ENCODE assay signal across 8 cellular contexts in genomic region chr13:19632915-19633339, GRCh38. TPM values are rescaled to one million over a fixed set of nuclear protein-coding genes. Genes with fewer than 3 reads are reported as not detected.
DNase-seq lines count a peak whose midpoint lies in the region; ATAC-seq lines count a peak whose summit lies in the region.

No MANE protein-coding gene starts in this region.

- peaks cover 27% of the 10 kb centered on the region for H3K4me1 Mint-ChIP-seq in T-helper 17 cell
- peaks cover 31% of the 10 kb centered on the region for H3K4me1 Mint-ChIP-seq in stimulated activated effector memory CD8-positive, alpha-beta T cell treated with anti-CD3 and anti-CD28 coated beads, Interleukin-12 subunit alpha, Interleukin-12 subunit beta, amount 100 ng/mL, for 72 hours

- H3K27me3 ChIP-seq in right cardiac atrium (ENCODE audit: control insufficient read depth, insufficient read depth), result no peaks in the 10 kb centered on the region

- H3K36me3 Mint-ChIP-seq in T-helper 17 cell (ENCODE audit: low read depth), result peaks cover 7% of the 10 kb centered on the region
- peaks cover 25% of the 10 kb centered on the region for H3K36me3 Mint-ChIP-seq in stimulated activated effector memory CD8-positive, alpha-beta T cell treated with anti-CD3 and anti-CD28 coated beads, Interleukin-12 subunit alpha, Interleukin-12 subunit beta, amount 100 ng/mL, for 72 hours

- peak overlapping the region; percentile 100 for H3K27ac Mint-ChIP-seq in T-helper 17 cell
- H3K27ac Mint-ChIP-seq in stimulated activated effector memory CD8-positive, alpha-beta T cell treated with anti-CD3 and anti-CD28 coated beads, Interleukin-12 subunit alpha, Interleukin-12 subunit beta, amount 100 ng/mL, for 72 hours, result peak overlapping the region; percentile 99

- peak overlapping the region; percentile 100 for H3K4me3 Mint-ChIP-seq in T-helper 17 cell
- peak overlapping the region; percentile 99 for H3K4me3 Mint-ChIP-seq in stimulated activated effector memory CD8-positive, alpha-beta T cell treated with anti-CD3 and anti-CD28 coated beads, Interleukin-12 subunit alpha, Interleukin-12 subunit beta, amount 100 ng/mL, for 72 hours

- peaks cover 1% of the 10 kb centered on the region for H3K27me3 Mint-ChIP-seq in T-helper 17 cell

- peak overlapping the region; percentile 58 for H3K4me3 ChIP-seq in right cardiac atrium (ENCODE audit: low read length)

- H3K9me3 ChIP-seq in T-helper 17 cell (ENCODE audit: control insufficient read depth, low read length, poor library complexity, severe bottlenecking), result no peaks in the 10 kb centered on the region
- H3K9me3 ChIP-seq in right cardiac atrium (ENCODE audit: control insufficient read depth, low read length), result no peaks in the 10 kb centered on the region

- H3K4me1 ChIP-seq in right cardiac atrium (ENCODE audit: control insufficient read depth, insufficient read depth, low read length), result no peaks in the 10 kb centered on the region

- no peaks in the 10 kb centered on the region for H3K9me3 Mint-ChIP-seq in stimulated activated effector memory CD8-positive, alpha-beta T cell treated with anti-CD3 and anti-CD28 coated beads, Interleukin-12 subunit alpha, Interleukin-12 subunit beta, amount 100 ng/mL, for 72 hours

- DNase-seq in NCI-H82 treated with DMSO at 0.1 percent for 48 hours (lab: John Stamatoyannopoulos, UW; ENCODE audit: unreplicated experiment), result peak; percentile 48
- DNase-seq in NCI-H82 (lab: John Stamatoyannopoulos, UW), result no peak
- DNase-seq in T-helper 17 cell, result no peak
- DNase-seq in right cardiac atrium, result no peak
- DNase-seq in stimulated activated effector memory CD8-positive, alpha-beta T cell treated with anti-CD3 and anti-CD28 coated beads, Interleukin-12 subunit alpha, Interleukin-12 subunit beta, amount 100 ng/mL, for 72 hours (ENCODE audit: low spot score in 2 of 2), result no peak
- no peak for DNase-seq in NCI-H1092 (lab: John Stamatoyannopoulos, UW)
- no peak for DNase-seq in UCSD-AML1 (lab: John Stamatoyannopoulos, UW; ENCODE audit: unreplicated experiment)

- no peak for ATAC-seq in T-helper 17 cell
- ATAC-seq in right cardiac atrium, result no peak
- ATAC-seq in stimulated activated effector memory CD8-positive, alpha-beta T cell treated with anti-CD3 and anti-CD28 coated beads, Interleukin-12 subunit alpha, Interleukin-12 subunit beta, amount 100 ng/mL, for 72 hours, result no peak
- ATAC-seq in HG03469 (IDR thresholded peaks at IDR 0.05; ENCODE audit: unreplicated experiment), result no peak

- WGBS in right cardiac atrium, result 29% methylated on average over 13 of the region's 13 CpGs

- H3K27ac ChIP-seq in right cardiac atrium (ENCODE audit: low read length), result peak overlapping the region; percentile 84

- intact Hi-C loops in right cardiac atrium (cut with DNase I), result no loop called here

RNA-seq across cellular contexts. Expression of gene MPHOSPH8, which starts 0.5 kb away (rescaled TPM):
- 10 to 100 TPM; 40.3 to 56.5 TPM for total RNA-seq in T-helper 17 cell
- 10 to 100 TPM; 34.7 to 39.1 (median 37.3) TPM for total RNA-seq in right cardiac atrium
- 33.0 TPM for polyA plus RNA-seq in right cardiac atrium
